11 cellular contexts compared by ENCODE assay signal in the genomic region with DNA sequence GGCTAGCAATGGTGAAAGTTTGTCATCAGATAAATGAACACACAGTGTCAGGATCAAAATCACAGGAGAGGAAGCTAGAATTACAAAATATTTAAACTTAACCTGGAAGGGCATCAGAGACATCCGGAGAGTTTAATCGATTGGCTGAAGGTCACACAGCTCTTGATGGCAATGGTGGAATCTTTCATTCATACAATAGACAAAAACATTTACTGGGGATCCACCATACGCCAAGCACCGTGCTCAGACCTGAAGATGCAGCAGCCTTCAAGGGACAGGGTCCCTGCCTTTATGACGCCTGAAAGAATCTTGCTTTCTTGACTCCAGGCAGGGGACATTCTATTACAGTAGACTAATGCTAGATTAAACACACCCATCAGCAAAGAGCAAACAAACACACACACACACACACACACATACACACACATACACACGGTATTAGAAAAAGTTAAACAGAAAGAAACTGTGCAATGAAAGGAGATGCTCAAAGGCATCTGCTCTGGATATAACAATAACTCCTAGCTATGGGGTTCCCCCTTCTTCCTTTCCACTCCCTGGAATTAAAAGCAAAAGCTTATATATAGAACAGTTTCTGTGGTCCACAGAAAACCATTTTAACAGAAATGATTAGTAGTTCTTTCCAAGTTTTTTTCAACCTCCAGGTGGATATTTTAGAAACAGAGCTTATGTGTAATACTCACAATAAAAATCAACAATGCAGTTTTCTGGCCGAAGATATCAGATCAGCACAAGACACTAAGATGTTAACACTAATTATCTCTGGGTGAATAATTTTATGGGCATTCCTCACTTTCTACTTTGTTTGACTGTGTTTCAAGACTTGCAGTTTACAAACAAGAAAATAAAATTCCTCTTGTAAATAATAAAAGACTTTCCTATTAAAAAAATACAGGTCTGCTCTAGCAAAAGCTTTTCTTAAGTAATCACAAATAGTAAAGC.
DNase-seq lines count a peak whose midpoint lies in the region; ATAC-seq, FAIRE-seq and TF ChIP-seq lines count a peak whose summit lies in the region.
"Had no signal": no experiment of that assay in that cellular context is flagged by ENCODE, and none has a peak within 500 bp of the region (broad histone marks: within the 10 kb centered on the region; RNA-seq: fewer than 3 reads in every experiment).

No MANE protein-coding gene starts in this region.

- TF ChIP-seq EP300 in upper lobe of left lung (IDR thresholded peaks at IDR 0.05), result no peak

- peak overlapping the region in 30 of 59 donors; percentile 2 to 81 (median 36) for H3K27ac ChIP-seq in dorsolateral prefrontal cortex
- no peak overlapping the region for H3K27ac ChIP-seq in pancreas
- peak overlapping the region in 2 of 4 donors; percentile 15 to 40 for H3K27ac ChIP-seq in upper lobe of left lung

- peak overlapping the region in 4 of 59 donors; percentile 4 to 25 (median 14) for H3K4me3 ChIP-seq in dorsolateral prefrontal cortex
- no peak overlapping the region for H3K4me3 ChIP-seq in pancreas
- no peak overlapping the region for H3K4me3 ChIP-seq in upper lobe of left lung
- H3K4me3 ChIP-seq: K562 had no signal

- WGBS in pancreas, 2 donors, result 34 to 35% methylated on average over 7 of the region's 7 CpGs
- 42 to 59% methylated on average over 7 of the region's 7 CpGs for WGBS in upper lobe of left lung, 2 donors

- H3K4me1 ChIP-seq in pancreas (no peaks in the 10 kb centered on the region), upper lobe of left lung (peaks cover 14 to 21% (median 15%) of the 10 kb centered on the region in 4 donors)

- DNase-seq in ELR (ENCODE audit: low read depth) (peak; percentile 32), RPMI7951 (ENCODE audit: low read depth) (peak; percentile 29), dorsolateral prefrontal cortex (no peak), pancreas (no peak), T-helper 1 cell (no peak), SK-N-DZ (ENCODE audit: low spot score) (no peak), frontal cortex (ENCODE audit: low spot score in 2 of 2) (no peak), upper lobe of left lung (no peak)
- DNase-seq: heart left ventricle, NCI-H774 had no signal

- TF ChIP-seq POLR2A in upper lobe of left lung (IDR thresholded peaks at IDR 0.05), result no peak

- H3K27me3 ChIP-seq in dorsolateral prefrontal cortex (no peaks in the 10 kb centered on the region), pancreas (no peaks in the 10 kb centered on the region), upper lobe of left lung (no peaks in the 10 kb centered on the region)
- H3K27me3 ChIP-seq: heart left ventricle had no signal

- TF ChIP-seq CTCF in dorsolateral prefrontal cortex (IDR thresholded peaks at IDR 0.05 in 54 of 56, conservative IDR thresholded peaks at IDR 0.05 in 2 of 56; ENCODE audit: low read depth in 1 of 56, partially characterized antibody in 56 of 56) (no peak), pancreas (IDR thresholded peaks at IDR 0.05) (no peak), upper lobe of left lung (IDR thresholded peaks at IDR 0.05) (no peak)

- FAIRE-seq in pancreas (lab: Jason Lieb, UNC), result no peak
- no peak for FAIRE-seq in frontal cortex (lab: Jason Lieb, UNC)
- FAIRE-seq: K562 had no signal

- no peaks in the 10 kb centered on the region for H3K36me3 ChIP-seq in pancreas
- H3K36me3 ChIP-seq in upper lobe of left lung, result no peaks in the 10 kb centered on the region
- H3K36me3 ChIP-seq: heart left ventricle had no signal

- H3K9me3 ChIP-seq in pancreas, result no peaks in the 10 kb centered on the region
- H3K9me3 ChIP-seq in upper lobe of left lung, result no peaks in the 10 kb centered on the region

- ATAC-seq in pancreas (peak in 3 of 4 donors; percentile 18 to 34 (median 28)), upper lobe of left lung (ENCODE audit: low FRiP score in 2 of 2) (no peak)
- ATAC-seq: K562 had no signal

- intact Hi-C loops in dorsolateral prefrontal cortex (cut with DNase I) (no loop called here), pancreas (cut with DNase I) (no loop called here)

Comparison
In these comparisons a context has a peak if more than half of its experiments do, and no peak if none do; other contexts are left out.
1. DNase-seq: peak in ELR (single experiment) and RPMI7951 (single experiment); none in dorsolateral prefrontal cortex (0 of 10), pancreas (0 of 6), T-helper 1 cell (0 of 5), SK-N-DZ (single experiment), frontal cortex (0 of 2) and upper lobe of left lung (0 of 2).
2. H3K27ac ChIP-seq: peak in dorsolateral prefrontal cortex (30 of 59); none in pancreas (0 of 4).
3. ATAC-seq: peak in pancreas (3 of 4); none in upper lobe of left lung (0 of 2).